29 cellular contexts compared by ENCODE assay signal in genomic region chr4:87047281-87047798, GRCh38.
DNase-seq lines count a peak whose midpoint lies in the region; ATAC-seq and TF ChIP-seq lines count a peak whose summit lies in the region.
"Had no signal": no experiment of that assay in that cellular context is flagged by ENCODE, and none has a peak within 500 bp of the region (broad histone marks: within the 10 kb centered on the region; RNA-seq: fewer than 3 reads in every experiment).

No MANE protein-coding gene starts in this region.

- no peak overlapping the region for H2AK5ac ChIP-seq in mesendoderm (ENCODE audit: low read length)

- H3K4ac ChIP-seq in mesendoderm (ENCODE audit: low read depth, low read length), result no peak overlapping the region

- H4K5ac ChIP-seq in mesendoderm (ENCODE audit: low read length), result no peak overlapping the region

- H3K4me3 ChIP-seq in left ventricle myocardium inferior, result no peak overlapping the region
- no peak overlapping the region for H3K4me3 ChIP-seq in mesendoderm (ENCODE audit: low read length)
- no peak overlapping the region for H3K4me3 ChIP-seq in skeletal muscle tissue (ENCODE audit: low read length in 3 of 3)
- no peak overlapping the region for H3K4me3 ChIP-seq in vagina
- H3K4me3 ChIP-seq: coronary artery, K562, SJCRH30, suprapubic skin had no signal

- no peak overlapping the region for H2BK5ac ChIP-seq in mesendoderm (ENCODE audit: low read length)

- TF ChIP-seq CTCF in left ventricle myocardium inferior (IDR thresholded peaks at IDR 0.05; ENCODE audit: borderline replicate concordance), result no peak
- TF ChIP-seq CTCF in vagina (IDR thresholded peaks at IDR 0.05), result no peak

- H3K36me3 ChIP-seq in left ventricle myocardium inferior, result peaks cover 21% of the 10 kb centered on the region
- peaks cover 2% of the 10 kb centered on the region for H3K36me3 ChIP-seq in mesendoderm (ENCODE audit: control insufficient read depth, insufficient read depth, low read length)
- peaks cover 8 to 14% (median 13%) of the 10 kb centered on the region in 3 donors for H3K36me3 ChIP-seq in skeletal muscle tissue (ENCODE audit: control insufficient read depth in 3 of 3, insufficient read depth in 3 of 3, low read length in 3 of 3)
- H3K36me3 ChIP-seq in vagina, result peaks cover 0 to 13% of the 10 kb centered on the region in 2 donors

- no peak overlapping the region for H4K8ac ChIP-seq in mesendoderm (ENCODE audit: low read depth, low read length)

- peaks cover 27% of the 10 kb centered on the region for H3K79me1 ChIP-seq in mesendoderm (ENCODE audit: low read length)

- H3K4me2 ChIP-seq in mesendoderm (ENCODE audit: low read length), result no peak overlapping the region

- intact Hi-C loops in left ventricle myocardium inferior (cut with micrococcal nuclease), result no loop called here
- intact Hi-C loops in Right ventricle myocardium inferior (cut with DNase I), result no loop called here
- intact Hi-C loops in vagina (cut with DNase I), result no loop called here

- peak overlapping the region; percentile 92 for H3K27ac ChIP-seq in left ventricle myocardium inferior (replicated peaks)
- H3K27ac ChIP-seq in mesendoderm (ENCODE audit: low read depth, low read length), result no peak overlapping the region
- peak overlapping the region; percentile 84 for H3K27ac ChIP-seq in skeletal muscle tissue (ENCODE audit: low read depth, low read length)
- H3K27ac ChIP-seq in vagina, result peak overlapping the region; percentile 84
- H3K27ac ChIP-seq: SJCRH30 had no signal

- H3K9me3 ChIP-seq in left ventricle myocardium inferior (replicated peaks) (no peaks in the 10 kb centered on the region), skeletal muscle tissue (ENCODE audit: control insufficient read depth in 3 of 3, low read length in 3 of 3) (no peaks in the 10 kb centered on the region), vagina (no peaks in the 10 kb centered on the region)
- H3K9me3 ChIP-seq: BE2C, SJCRH30, suprapubic skin had no signal

- H3K27me3 ChIP-seq in left ventricle myocardium inferior (ENCODE audit: low read depth) (no peaks in the 10 kb centered on the region), mesendoderm (ENCODE audit: insufficient read depth, low read length, poor library complexity) (no peaks in the 10 kb centered on the region), skeletal muscle tissue (ENCODE audit: control insufficient read depth in 3 of 3, insufficient read depth in 3 of 3, low read length in 3 of 3) (no peaks in the 10 kb centered on the region), vagina (no peaks in the 10 kb centered on the region)
- H3K27me3 ChIP-seq: BE2C, SJCRH30, suprapubic skin had no signal

- ATAC-seq in Right ventricle myocardium inferior, result no peak
- ATAC-seq in GM19455 (IDR thresholded peaks at IDR 0.05; ENCODE audit: unreplicated experiment), result no peak
- ATAC-seq in HG03432 (IDR thresholded peaks at IDR 0.05; ENCODE audit: unreplicated experiment), result no peak
- no peak for ATAC-seq in HG03139 (IDR thresholded peaks at IDR 0.05; ENCODE audit: unreplicated experiment)
- ATAC-seq: activated naive CD4-positive, alpha-beta T cell treated with anti-CD3 and anti-CD28 coated beads, Interleukin-2, amount 50 U/mL, for 72 hours; K562; stimulated activated effector memory CD8-positive, alpha-beta T cell treated with anti-CD3 and anti-CD28 coated beads, Interleukin-12 subunit alpha, Interleukin-12 subunit beta, amount 100 ng/mL, for 72 hours had no signal

- peaks cover 98% of the 10 kb centered on the region for H3K4me1 ChIP-seq in left ventricle myocardium inferior
- peaks cover 24% of the 10 kb centered on the region for H3K4me1 ChIP-seq in mesendoderm (ENCODE audit: control insufficient read depth, low read depth, low read length)
- H3K4me1 ChIP-seq in skeletal muscle tissue (ENCODE audit: control insufficient read depth in 3 of 3, insufficient read depth in 3 of 3, low read length in 3 of 3), result peaks cover 38 to 66% (median 53%) of the 10 kb centered on the region in 3 donors
- peaks cover 67% of the 10 kb centered on the region for H3K4me1 ChIP-seq in vagina
- H3K4me1 ChIP-seq: SJCRH30 had no signal

- H3K56ac ChIP-seq in mesendoderm (ENCODE audit: low read length), result no peak overlapping the region

- peaks cover 46% of the 10 kb centered on the region for H3K79me2 ChIP-seq in mesendoderm (ENCODE audit: control insufficient read depth, insufficient read depth, low read length)

- TF ChIP-seq POLR2A in vagina (IDR thresholded peaks at IDR 0.05), result no peak

- no peak overlapping the region for H3K23ac ChIP-seq in mesendoderm (ENCODE audit: low read length)

- H2BK15ac ChIP-seq in mesendoderm (replicated peaks; ENCODE audit: low read depth), result no peak overlapping the region

- WGBS in mesendoderm (ENCODE audit: extremely low coverage, insufficient coverage, low lambda C conversion rate), result no CpG with 5 or more reads among the region's 11 CpGs

- H3K18ac ChIP-seq in mesendoderm (ENCODE audit: low read length), result no peak overlapping the region

- no peak overlapping the region for H2BK120ac ChIP-seq in mesendoderm (ENCODE audit: low read depth, low read length)

- H3K9ac ChIP-seq in mesendoderm (ENCODE audit: low read length) (no peak overlapping the region), skeletal muscle tissue (ENCODE audit: low read depth in 1 of 3, low read length in 3 of 3) (no peak overlapping the region)

- DNase-seq in left ventricle myocardium inferior (no peak), Right ventricle myocardium inferior (ENCODE audit: missing footprints) (no peak), mesendoderm (peak; percentile 63), vagina (ENCODE audit: extremely low spot score in 2 of 2) (no peak)
- DNase-seq: activated CD4-positive, alpha-beta T cell treated with anti-CD3 and anti-CD28 coated beads for 48 hours; activated CD8-positive, alpha-beta memory T cell treated with anti-CD3 and anti-CD28 coated beads for 24 hours; activated effector memory CD4-positive, alpha-beta T cell treated with Interleukin-2 at 50 U/mL for 16 hours; activated T-cell treated with anti-CD3 and anti-CD28 coated beads for 4 hours; BE2C; CD8-positive, alpha-beta memory T cell; effector memory CD4-positive, alpha-beta T cell; islet precursor cell; naive B cell; NCI-H1092; NCI-H187 treated with DMSO at 0.1 percent for 48 hours; NCI-H2171 treated with DMSO at 0.1 percent for 48 hours; NCI-H510A; nucleus accumbens; SJCRH30; SW 1271 had no signal
